17 cellular contexts compared by ENCODE assay signal in genomic region chr4:98802673-98803286, GRCh38.
"Had no signal": no experiment of that assay in that cellular context is flagged by ENCODE, and none has a peak within 500 bp of the region (broad histone marks: within the 10 kb centered on the region; RNA-seq: fewer than 3 reads in every experiment).

No MANE protein-coding gene starts in this region.

- H3K36me3 ChIP-seq: adrenal gland, gastrocnemius medialis, sigmoid colon, upper lobe of left lung had no signal

- H3K27me3 ChIP-seq: adrenal gland, gastrocnemius medialis, sigmoid colon, upper lobe of left lung had no signal

- H3K4me3 ChIP-seq: adrenal gland, gastrocnemius medialis, sigmoid colon, upper lobe of left lung had no signal

- H3K4me1 Mint-ChIP-seq: activated CD4-positive, alpha-beta memory T cell treated with anti-CD3 and anti-CD28 coated beads, Interleukin-2, amount 10 ng/mL, durations not matched to agents 7 days and 5 days; neural crest cell; T-cell had no signal

- FAIRE-seq: keratinocyte had no signal

- H3K9me3 Mint-ChIP-seq: activated CD4-positive, alpha-beta memory T cell treated with anti-CD3 and anti-CD28 coated beads, Interleukin-2, amount 10 ng/mL, durations not matched to agents 7 days and 5 days; activated naive CD4-positive, alpha-beta T cell treated with anti-CD3 and anti-CD28 coated beads for 36 hours; activated T-helper 1 cell treated with anti-CD3 and anti-CD28 coated beads, Interleukin-12 subunit alpha, Interleukin-12 subunit beta, Interleukin-2, Interleukin-4 antibody, amounts not matched to agents 30 ng/mL and 10 ng/mL and 1 ng/mL, durations not matched to agents 14 hours and 24 hours and 36 hours; T-cell had no signal

- H3K36me3 Mint-ChIP-seq: brain had no signal

- H3K9me3 ChIP-seq: adrenal gland, gastrocnemius medialis, sigmoid colon, upper lobe of left lung had no signal

- H3K4me3 Mint-ChIP-seq: activated CD4-positive, alpha-beta memory T cell treated with anti-CD3 and anti-CD28 coated beads, Interleukin-2, amount 10 ng/mL, durations not matched to agents 7 days and 5 days; activated CD4-positive, alpha-beta T cell treated with anti-CD3 and anti-CD28 coated beads for 36 hours; activated naive CD4-positive, alpha-beta T cell treated with anti-CD3 and anti-CD28 coated beads for 36 hours; activated T-helper 1 cell treated with anti-CD3 and anti-CD28 coated beads, Interleukin-12 subunit alpha, Interleukin-12 subunit beta, Interleukin-2, Interleukin-4 antibody, amounts not matched to agents 30 ng/mL and 10 ng/mL and 1 ng/mL, durations not matched to agents 14 hours and 24 hours and 36 hours; brain; neural crest cell; T-cell had no signal

- H3K27ac ChIP-seq: adrenal gland, gastrocnemius medialis, sigmoid colon, upper lobe of left lung had no signal

- H3K27me3 Mint-ChIP-seq: activated CD4-positive, alpha-beta memory T cell treated with anti-CD3 and anti-CD28 coated beads, Interleukin-2, amount 10 ng/mL, durations not matched to agents 7 days and 5 days; activated CD4-positive, alpha-beta T cell treated with anti-CD3 and anti-CD28 coated beads for 36 hours; T-cell had no signal

- H3K4me1 ChIP-seq: adrenal gland, gastrocnemius medialis, sigmoid colon, upper lobe of left lung had no signal

- H3K27ac Mint-ChIP-seq: activated CD4-positive, alpha-beta memory T cell treated with anti-CD3 and anti-CD28 coated beads, Interleukin-2, amount 10 ng/mL, durations not matched to agents 7 days and 5 days; activated CD4-positive, alpha-beta T cell treated with anti-CD3 and anti-CD28 coated beads for 36 hours; activated naive CD4-positive, alpha-beta T cell treated with anti-CD3 and anti-CD28 coated beads for 36 hours; activated T-helper 1 cell treated with anti-CD3 and anti-CD28 coated beads, Interleukin-12 subunit alpha, Interleukin-12 subunit beta, Interleukin-2, Interleukin-4 antibody, amounts not matched to agents 30 ng/mL and 10 ng/mL and 1 ng/mL, durations not matched to agents 14 hours and 24 hours and 36 hours; T-cell had no signal

- DNase-seq: activated CD4-positive, alpha-beta memory T cell treated with anti-CD3 and anti-CD28 coated beads, Interleukin-2, amount 10 ng/mL, durations not matched to agents 7 days and 5 days; activated CD4-positive, alpha-beta T cell treated with anti-CD3 and anti-CD28 coated beads for 36 hours; activated CD8-positive, alpha-beta memory T cell treated with anti-CD3 and anti-CD28 coated beads, Interleukin-2, amount 50 U/mL, for 48 hours; activated naive CD4-positive, alpha-beta T cell treated with anti-CD3 and anti-CD28 coated beads for 36 hours; adrenal gland; gastrocnemius medialis; sigmoid colon; stimulated activated CD4-positive, alpha-beta T cell treated with anti-CD3 and anti-CD28 coated beads, Interleukin-12 subunit alpha, Interleukin-12 subunit beta, amount 100 ng/mL, for 4 hours; stimulated activated CD4-positive, alpha-beta T cell treated with anti-CD3 and anti-CD28 coated beads, Interleukin-2, amount 100 ng/mL, for 48 hours; stimulated activated naive CD4-positive, alpha-beta T cell treated with Interleukin-2 at 50 U/mL for 16 hours; T-cell; T1000 had no signal
